In the genomic region with DNA sequence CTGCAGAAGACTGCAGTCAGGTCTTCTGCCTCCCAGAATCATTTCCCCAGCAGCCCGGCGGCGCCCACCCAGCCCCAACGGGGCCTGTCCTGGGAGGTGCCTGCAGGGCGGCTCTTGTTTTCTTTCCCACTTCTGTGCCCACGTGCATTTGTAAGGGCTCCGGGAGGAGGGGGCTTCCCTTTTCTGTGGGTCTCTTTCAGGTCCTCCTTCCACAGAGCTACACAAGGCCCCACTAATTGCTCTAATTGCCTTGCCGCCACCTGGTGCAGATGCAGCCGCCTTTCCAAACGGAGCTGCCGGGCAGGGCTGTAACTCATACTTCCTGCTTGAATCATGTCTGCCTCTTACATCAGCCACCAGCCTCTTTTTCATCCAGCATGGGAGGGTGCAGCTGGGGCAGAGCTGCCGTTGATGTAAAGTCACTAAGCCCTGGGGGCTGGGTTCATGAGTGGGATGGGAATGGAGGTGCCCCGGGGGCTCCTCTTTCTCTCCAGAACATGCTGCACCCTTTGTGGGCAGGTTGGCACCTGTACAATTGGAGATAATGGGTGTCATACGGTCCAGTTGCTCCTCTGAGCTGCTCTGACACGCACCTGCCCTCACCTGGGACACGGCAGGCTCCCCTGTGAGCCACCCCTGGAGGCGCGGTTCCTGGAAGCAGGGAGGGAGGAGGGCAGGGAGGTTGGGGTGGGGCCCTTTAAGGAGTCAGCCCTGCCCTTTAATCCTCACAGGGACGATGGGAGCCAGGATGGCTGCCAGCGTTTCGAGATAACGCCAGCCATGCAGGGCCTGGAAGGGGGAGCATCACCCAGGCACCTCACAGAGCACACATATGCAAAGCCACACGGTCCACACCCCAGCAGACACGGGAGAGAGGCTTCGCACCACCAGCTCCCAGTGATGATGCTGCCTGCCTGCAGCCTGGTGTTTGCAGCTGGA, we compare ENCODE assay signal across 8 cellular contexts. TPM values are rescaled to one million over a fixed set of nuclear protein-coding genes. Genes with fewer than 3 reads are reported as not detected.
DNase-seq lines count a peak whose midpoint lies in the region; ATAC-seq, FAIRE-seq and TF ChIP-seq lines count a peak whose summit lies in the region.

No MANE protein-coding gene starts in this region.

- H3K36me3 ChIP-seq in astrocyte (ENCODE audit: insufficient read depth, low read length) = no peaks in the 10 kb centered on the region
- H3K36me3 ChIP-seq in tibial nerve = no peaks in the 10 kb centered on the region

- peak overlapping the region; percentile 57 for H3K4me3 Mint-ChIP-seq in astrocyte (ENCODE audit: unreplicated experiment)

- H3K79me2 ChIP-seq in astrocyte (ENCODE audit: insufficient read depth, low read length) = no peaks in the 10 kb centered on the region

- H3K27me3 Mint-ChIP-seq in astrocyte (ENCODE audit: low read depth, unreplicated experiment) = peaks cover 5% of the 10 kb centered on the region

- WGBS in tibial nerve, 2 donors = 19 to 24% methylated on average over 20 to 25 of the region's 25 CpGs

- H4K20me1 ChIP-seq in astrocyte (ENCODE audit: insufficient read depth, low read length) = no peaks in the 10 kb centered on the region

- ATAC-seq in SK-N-SH treated with all-trans-retinoic acid at 6 μM for 48 hours (peak; percentile 91), GM21390 (IDR thresholded peaks at IDR 0.05; ENCODE audit: unreplicated experiment) (no peak)

- FAIRE-seq in astrocyte (lab: Jason Lieb, UNC) = no peak

- peaks cover 16% of the 10 kb centered on the region for H3K4me1 ChIP-seq in astrocyte (ENCODE audit: insufficient read depth, low read length)
- H3K4me1 ChIP-seq in tibial nerve = peaks cover 0 to 13% (median 4%) of the 10 kb centered on the region in 4 donors

- peaks cover 2% of the 10 kb centered on the region for H3K36me3 Mint-ChIP-seq in astrocyte (ENCODE audit: low read depth, unreplicated experiment)

- H3K9ac ChIP-seq in astrocyte (ENCODE audit: low read length) = peak overlapping the region; percentile 62

- H3K27ac ChIP-seq in astrocyte (ENCODE audit: low read depth, low read length) (peak overlapping the region; percentile 47), tibial nerve (peak overlapping the region in 1 of 4 donors; percentile 45)

- H3K27ac Mint-ChIP-seq in astrocyte (ENCODE audit: unreplicated experiment) = peak overlapping the region; percentile 100

- H3K4me3 ChIP-seq in astrocyte (ENCODE audit: insufficient read depth, low read depth, low read length) = peak overlapping the region; percentile 44
- peak overlapping the region in 2 of 4 donors; percentile 23 to 32 for H3K4me3 ChIP-seq in tibial nerve

- H2AFZ ChIP-seq in astrocyte (ENCODE audit: low read depth, low read length) = peak overlapping the region; percentile 86

- H3K4me1 Mint-ChIP-seq in astrocyte (ENCODE audit: low read depth, unreplicated experiment) = peaks cover 33% of the 10 kb centered on the region

- TF ChIP-seq CTCF in astrocyte (IDR thresholded peaks at IDR 0.05; ENCODE audit: insufficient read depth, low read depth, low read length) (no peak), tibial nerve (IDR thresholded peaks at IDR 0.05) (no peak)

- peak overlapping the region; percentile 85 for H3K4me2 ChIP-seq in astrocyte (ENCODE audit: low read length)

- no peak for TF ChIP-seq POLR2A in tibial nerve (IDR thresholded peaks at IDR 0.05)

- no peaks in the 10 kb centered on the region for H3K27me3 ChIP-seq in astrocyte (ENCODE audit: insufficient read depth, low read length)
- peaks cover 0 to 25% of the 10 kb centered on the region in 2 donors for H3K27me3 ChIP-seq in tibial nerve

- peaks cover 2% of the 10 kb centered on the region for H3K9me3 Mint-ChIP-seq in astrocyte (ENCODE audit: unreplicated experiment)

- peak; percentile 91 for DNase-seq in EL
- peak; percentile 78 for DNase-seq in NCI-H1092 (lab: John Stamatoyannopoulos, UW)
- DNase-seq in astrocyte (ENCODE audit: low read depth) = peak; percentile 81
- DNase-seq in iris pigment epithelial cell (ENCODE audit: low read depth) = peak; percentile 85
- DNase-seq in stimulated activated CD4-positive, alpha-beta T cell treated with anti-CD3 and anti-CD28 coated beads, Interleukin-15, amount 100 ng/mL, for 24 hours = peak; percentile 66
- DNase-seq in tibial nerve (ENCODE audit: low spot score in 2 of 2) = no peak

- no peak for TF ChIP-seq EP300 in tibial nerve (IDR thresholded peaks at IDR 0.05)

- H3K9me3 ChIP-seq in astrocyte (ENCODE audit: insufficient read depth, low read depth, low read length) (no peaks in the 10 kb centered on the region), tibial nerve (peaks cover 0 to 10% (median 0%) of the 10 kb centered on the region in 4 donors)

TF ChIP-seq in SK-N-SH treated with all-trans-retinoic acid at 6 μM for 48 hours, 23 proteins besides CTCF, POLR2A, EP300 and RAD21:
- no peak for TF ChIP-seq ISL1 (CRISPR knock-in tag; IDR thresholded peaks at IDR 0.05)
- TF ChIP-seq CSRNP3 (CRISPR knock-in tag; IDR thresholded peaks at IDR 0.05) = no peak
- no peak for TF ChIP-seq PPARA (CRISPR knock-in tag; IDR thresholded peaks at IDR 0.05; ENCODE audit: borderline replicate concordance)
- no peak for TF ChIP-seq OSR1 (CRISPR knock-in tag; IDR thresholded peaks at IDR 0.05)

RNA-seq across cellular contexts. Expression of gene KLHDC4, which starts 41.1 kb away (rescaled TPM):
- total RNA-seq in astrocyte (29.6 and 29.8 TPM in 2 replicates), tibial nerve (10 to 100 TPM; 26.9 to 61.5 (median 42.5) TPM)

Comparison
In these comparisons a context has a peak if more than half of its experiments do, and no peak if none do; other contexts are left out.
1. DNase-seq: peak in EL (single experiment), NCI-H1092 (single experiment), astrocyte (single experiment), iris pigment epithelial cell (single experiment) and stimulated activated CD4-positive, alpha-beta T cell treated with anti-CD3 and anti-CD28 coated beads, Interleukin-15, amount 100 ng/mL, for 24 hours (single experiment); none in tibial nerve (0 of 2).